10 cellular contexts compared by ENCODE assay signal in genomic region chr13:20942938-20943518, GRCh38. TPM values are rescaled to one million over a fixed set of nuclear protein-coding genes. Genes with fewer than 3 reads are reported as not detected.
DNase-seq lines count a peak whose midpoint lies in the region; ATAC-seq, FAIRE-seq and TF ChIP-seq lines count a peak whose summit lies in the region.
"Had no signal": no experiment of that assay in that cellular context is flagged by ENCODE, and none has a peak within 500 bp of the region (broad histone marks: within the 10 kb centered on the region; RNA-seq: fewer than 3 reads in every experiment).

No MANE protein-coding gene starts in this region.

- no TSS peak for BruUV-seq in HCT116 (replicated peaks; lab: Mats Ljungman, UMichigan)

- H3K27ac ChIP-seq in HCT116 (ENCODE audit: low read depth, low read length) = no peak overlapping the region
- H3K27ac ChIP-seq in astrocyte (ENCODE audit: low read depth, low read length) = peak overlapping the region; percentile 57
- H3K27ac ChIP-seq in lower lobe of right lung = peak overlapping the region; percentile 54
- peak overlapping the region in 4 of 5 donors; percentile 46 to 65 (median 58) for H3K27ac ChIP-seq in stomach

- peak overlapping the region; percentile 75 for H3K27ac Mint-ChIP-seq in astrocyte (ENCODE audit: unreplicated experiment)
- H3K27ac Mint-ChIP-seq in T-helper 2 cell treated with Interferon-gamma antibody and Interleukin-4, amounts not matched to agents 5 μg/mL and 100 μg/mL, for 36 hours = no peak overlapping the region
- H3K27ac Mint-ChIP-seq: CD8-positive, alpha-beta T cell had no signal

- no peak for FAIRE-seq in astrocyte (lab: Jason Lieb, UNC)

- TF ChIP-seq POLR2A in HCT116 (IDR thresholded peaks at IDR 0.05; ENCODE audit: borderline replicate concordance, extremely low read depth, insufficient read depth, insufficient read length) = no peak
- TF ChIP-seq POLR2A in stomach (IDR thresholded peaks at IDR 0.05) = no peak

- H3K4me2 ChIP-seq in HCT116 (ENCODE audit: low read length) = peak overlapping the region; percentile 47
- peak overlapping the region; percentile 68 for H3K4me2 ChIP-seq in astrocyte (ENCODE audit: low read length)

- no peaks in the 10 kb centered on the region for H3K79me2 ChIP-seq in HCT116 (ENCODE audit: insufficient read depth, low read length)
- no peaks in the 10 kb centered on the region for H3K79me2 ChIP-seq in astrocyte (ENCODE audit: insufficient read depth, low read length)

- RAD21 ChIA-PET in HCT116 (lab: Charles Lee; ENCODE audit: low non-redundant PET in 1 of 2, low total read pairs in 2 of 2, uncharacterized antibody in 2 of 2, unreplicated experiment in 2 of 2) = interaction anchor here (0.6 to 1.1 kb wide), 2 partner anchors 237 to 447 kb away, joined by 3 read pairs; no protein-coding TSS in a partner anchor

- H3K27me3 ChIP-seq in HCT116 (ENCODE audit: insufficient read depth, low read length) (no peaks in the 10 kb centered on the region), astrocyte (ENCODE audit: insufficient read depth, low read length) (peaks cover 2% of the 10 kb centered on the region), lower lobe of right lung (ENCODE audit: low read depth) (peaks cover 5% of the 10 kb centered on the region), stomach (peaks cover 0 to 17% (median 10%) of the 10 kb centered on the region in 3 donors)

- ATAC-seq in HCT116 (no peak), lower lobe of right lung (no peak)

- intact Hi-C loops in HCT116 (cut with micrococcal nuclease) = loop anchor here (1.0 to 2.0 kb wide), 5 partner anchors 191 to 1854 kb away; no protein-coding TSS in a partner anchor
- intact Hi-C loops in lower lobe of right lung (cut with DNase I) = no loop called here
- intact Hi-C loops in stomach (cut with DNase I; ENCODE audit: low total_unique reads) = loop anchor here (10.0 kb wide), 2 partner anchors 172 to 532 kb away; no protein-coding TSS in a partner anchor

- H3K27me3 Mint-ChIP-seq in astrocyte (ENCODE audit: low read depth, unreplicated experiment) = peaks cover 14% of the 10 kb centered on the region
- peaks cover 33% of the 10 kb centered on the region for H3K27me3 Mint-ChIP-seq in T-helper 2 cell treated with Interferon-gamma antibody and Interleukin-4, amounts not matched to agents 5 μg/mL and 100 μg/mL, for 36 hours (ENCODE audit: low read depth)

- POLR2A ChIA-PET in HCT116 (lab: Charles Lee) = interaction anchor here (0.9 to 1.2 kb wide), 2 partner anchors 191 to 233 kb away, joined by 3 to 8 read pairs; partner anchors contain the start of genes MRPL57 and SKA3

- H3K9me3 ChIP-seq in HCT116 (ENCODE audit: control insufficient read depth in 1 of 2, insufficient read depth in 1 of 2, low read depth in 1 of 2, low read length in 2 of 2) (no peaks in the 10 kb centered on the region), astrocyte (ENCODE audit: insufficient read depth, low read depth, low read length) (no peaks in the 10 kb centered on the region), lower lobe of right lung (no peaks in the 10 kb centered on the region), stomach (no peaks in the 10 kb centered on the region)

- DNase-seq in HCT116 (ENCODE audit: low read depth, low spot score) = no peak
- DNase-seq in astrocyte (ENCODE audit: low read depth) = no peak
- no peak for DNase-seq in lower lobe of right lung
- DNase-seq in stomach = no peak
- DNase-seq in nucleus accumbens (lab: John Stamatoyannopoulos, UW) = no peak
- DNase-seq in UCSD-AML1 (lab: John Stamatoyannopoulos, UW; ENCODE audit: unreplicated experiment) = no peak
- DNase-seq in T-helper 2 cell treated with Interferon-gamma antibody and Interleukin-4, amounts not matched to agents 5 μg/mL and 100 μg/mL, for 36 hours (ENCODE audit: low spot score) = no peak
- DNase-seq in activated T-cell treated with anti-CD3 and anti-CD28 coated beads, Interleukin-2, amount 50 U/mL, for 48 hours = no peak

- H4K20me1 ChIP-seq in HCT116 (ENCODE audit: insufficient read depth) (no peaks in the 10 kb centered on the region), astrocyte (ENCODE audit: insufficient read depth, low read length) (no peaks in the 10 kb centered on the region)

- H3K4me1 ChIP-seq in HCT116 (ENCODE audit: control insufficient read depth in 1 of 2, insufficient read depth in 2 of 2, low read length in 2 of 2) = peaks cover 0 to 8% of the 10 kb centered on the region in 2 experiments; a peak in 2 of 4 replicates
- peaks cover 4% of the 10 kb centered on the region for H3K4me1 ChIP-seq in astrocyte (ENCODE audit: insufficient read depth, low read length)
- H3K4me1 ChIP-seq in lower lobe of right lung = peaks cover 8% of the 10 kb centered on the region
- peaks cover 7 to 21% (median 13%) of the 10 kb centered on the region in 4 donors for H3K4me1 ChIP-seq in stomach

- WGBS in stomach, 5 donors = 68 to 75% (median 70%) methylated on average over 21 of the region's 21 CpGs

- no peaks in the 10 kb centered on the region for H3K9me2 ChIP-seq in HCT116 (ENCODE audit: insufficient read depth)

- peaks cover 2% of the 10 kb centered on the region for H3K4me1 Mint-ChIP-seq in astrocyte (ENCODE audit: low read depth, unreplicated experiment)
- peaks cover 6% of the 10 kb centered on the region for H3K4me1 Mint-ChIP-seq in T-helper 2 cell treated with Interferon-gamma antibody and Interleukin-4, amounts not matched to agents 5 μg/mL and 100 μg/mL, for 36 hours (ENCODE audit: low read depth)

- H3K4me3 ChIP-seq in HCT116 (replicated peaks in 1 of 2; ENCODE audit: low read depth in 1 of 2, low read length in 2 of 2) = no peak overlapping the region
- no peak overlapping the region for H3K4me3 ChIP-seq in astrocyte (ENCODE audit: insufficient read depth, low read depth, low read length)
- no peak overlapping the region for H3K4me3 ChIP-seq in lower lobe of right lung
- H3K4me3 ChIP-seq in stomach = no peak overlapping the region

- no peak for TF ChIP-seq EP300 in stomach (IDR thresholded peaks at IDR 0.05)

- CTCF ChIA-PET in HCT116 (lab: Charles Lee) = interaction anchor here (0.8 to 1.9 kb wide), 13 partner anchors 9 to 1853 kb away, joined by 3 to 15 read pairs (median 5); no protein-coding TSS in a partner anchor

- no peak overlapping the region for H3K4me3 Mint-ChIP-seq in astrocyte (ENCODE audit: unreplicated experiment)
- H3K4me3 Mint-ChIP-seq in T-helper 2 cell treated with Interferon-gamma antibody and Interleukin-4, amounts not matched to agents 5 μg/mL and 100 μg/mL, for 36 hours = no peak overlapping the region
- H3K4me3 Mint-ChIP-seq: CD8-positive, alpha-beta T cell; naive thymus-derived CD4-positive, alpha-beta T cell had no signal

- no peak for TF ChIP-seq RAD21 in HCT116 (IDR thresholded peaks at IDR 0.05; ENCODE audit: low read depth)

- no peak for TF ChIP-seq CTCF in HCT116 (IDR thresholded peaks at IDR 0.05 in 2 of 3, conservative IDR thresholded peaks at IDR 0.05 in 1 of 3; ENCODE audit: borderline replicate concordance in 1 of 3, insufficient read depth in 1 of 3, low read depth in 2 of 3, low read length in 2 of 3)
- no peak for TF ChIP-seq CTCF in astrocyte (IDR thresholded peaks at IDR 0.05; ENCODE audit: insufficient read depth, low read depth, low read length)
- no peak for TF ChIP-seq CTCF in lower lobe of right lung (IDR thresholded peaks at IDR 0.05)
- TF ChIP-seq CTCF in stomach (IDR thresholded peaks at IDR 0.05) = no peak

- no peaks in the 10 kb centered on the region for H3K9me3 Mint-ChIP-seq in astrocyte (ENCODE audit: unreplicated experiment)
- H3K9me3 Mint-ChIP-seq in T-helper 2 cell treated with Interferon-gamma antibody and Interleukin-4, amounts not matched to agents 5 μg/mL and 100 μg/mL, for 36 hours = no peaks in the 10 kb centered on the region
- H3K9me3 Mint-ChIP-seq: CD8-positive, alpha-beta T cell; naive thymus-derived CD4-positive, alpha-beta T cell had no signal

- H3K36me3 ChIP-seq in HCT116 (ENCODE audit: control insufficient read depth in 1 of 2, insufficient read depth in 2 of 2, low read length in 2 of 2) (no peaks in the 10 kb centered on the region), astrocyte (ENCODE audit: insufficient read depth, low read length) (no peaks in the 10 kb centered on the region), lower lobe of right lung (no peaks in the 10 kb centered on the region), stomach (no peaks in the 10 kb centered on the region)

- H2AFZ ChIP-seq in HCT116 (ENCODE audit: low read depth, low read length, poor library complexity, severe bottlenecking) (peak overlapping the region; percentile 80), astrocyte (ENCODE audit: low read depth, low read length) (peak overlapping the region; percentile 26)

- H3K36me3 Mint-ChIP-seq in astrocyte (ENCODE audit: low read depth, unreplicated experiment) = no peaks in the 10 kb centered on the region
- H3K36me3 Mint-ChIP-seq in T-helper 2 cell treated with Interferon-gamma antibody and Interleukin-4, amounts not matched to agents 5 μg/mL and 100 μg/mL, for 36 hours (ENCODE audit: low read depth) = no peaks in the 10 kb centered on the region
- H3K36me3 Mint-ChIP-seq: CD8-positive, alpha-beta T cell; naive thymus-derived CD4-positive, alpha-beta T cell had no signal

- no peak overlapping the region for H3K9ac ChIP-seq in HCT116 (ENCODE audit: low read length)
- peak overlapping the region; percentile 65 for H3K9ac ChIP-seq in astrocyte (ENCODE audit: low read length)

TF ChIP-seq in HCT116, 20 proteins besides CTCF, POLR2A, EP300 and RAD21 (continues in another document):
- TF ChIP-seq ELF1 (IDR thresholded peaks at IDR 0.05; ENCODE audit: borderline replicate concordance, low read depth) (no peak), ZNF274 (IDR thresholded peaks at IDR 0.05; ENCODE audit: low read depth, low read length) (no peak)

RNA-seq across cellular contexts. Expression of gene XPO4, which starts 40.5 kb away (rescaled TPM):
- 29.7 TPM for total RNA-seq in HCT116 (2021; ENCODE audit: unreplicated experiment)
- polyA plus RNA-seq in HCT116 (2012) = 3.6 and 4.8 TPM in 2 replicates
- total RNA-seq in astrocyte = 19.3 and 19.9 TPM in 2 replicates
- total RNA-seq in lower lobe of right lung = 17.1 TPM
- 10 to 100 TPM; 14.2 to 41.7 (median 34.7) TPM for total RNA-seq in stomach
- 1 to 10 TPM; 2.3 to 2.8 (median 2.4) TPM for polyA plus RNA-seq in stomach
